In genomic region chr10:121025731-121026130, GRCh38 we compare ENCODE assay signal across 18 cellular contexts.
DNase-seq lines count a peak whose midpoint lies in the region; ATAC-seq and TF ChIP-seq lines count a peak whose summit lies in the region.
"Had no signal": no experiment of that assay in that cellular context is flagged by ENCODE, and none has a peak within 500 bp of the region (broad histone marks: within the 10 kb centered on the region; RNA-seq: fewer than 3 reads in every experiment).

No MANE protein-coding gene starts in this region.

- peak overlapping the region; percentile 60 for H3K27ac Mint-ChIP-seq in progenitor cell of endocrine pancreas
- H3K27ac Mint-ChIP-seq: B cell; CD4-positive, CD25-positive, alpha-beta regulatory T cell; CD8-positive, alpha-beta T cell had no signal

- TF ChIP-seq CTCF in lower lobe of right lung (IDR thresholded peaks at IDR 0.05) (no peak), progenitor cell of endocrine pancreas (IDR thresholded peaks at IDR 0.05; ENCODE audit: unreplicated experiment) (no peak), upper lobe of right lung (IDR thresholded peaks at IDR 0.05) (no peak), GM10266 (IDR thresholded peaks at IDR 0.05; ENCODE audit: control insufficient read depth, insufficient read depth, low read depth, missing control alignments) (no peak)

- peaks cover 13% of the 10 kb centered on the region for H3K4me1 Mint-ChIP-seq in progenitor cell of endocrine pancreas (ENCODE audit: low read depth)
- H3K4me1 Mint-ChIP-seq: B cell; CD4-positive, CD25-positive, alpha-beta regulatory T cell had no signal

- H3K27ac ChIP-seq in lower lobe of right lung (no peak overlapping the region), upper lobe of right lung (no peak overlapping the region)
- H3K27ac ChIP-seq: BLaER1, C4-2B, GM23248 had no signal

- intact Hi-C loops in lower lobe of right lung (cut with DNase I): no loop called here
- intact Hi-C loops in upper lobe of right lung (cut with DNase I): no loop called here

- DNase-seq in lower lobe of right lung (no peak), progenitor cell of endocrine pancreas (ENCODE audit: low spot score, unreplicated experiment) (no peak), upper lobe of right lung (no peak), GM10266 (ENCODE audit: extremely low spot score) (no peak), SHP77 treated with DMSO at 0.1 percent for 48 hours (lab: John Stamatoyannopoulos, UW) (no peak), RKO (ENCODE audit: low spot score) (no peak)
- DNase-seq: Caco-2; CD4-positive, CD25-positive, alpha-beta regulatory T cell; CD8-positive, alpha-beta T cell; DMS153; DND-41; GM23248; H7; HCEC 1CT had no signal

- H3K27me3 Mint-ChIP-seq in progenitor cell of endocrine pancreas: no peaks in the 10 kb centered on the region
- H3K27me3 Mint-ChIP-seq: B cell; CD4-positive, CD25-positive, alpha-beta regulatory T cell had no signal

- H3K36me3 ChIP-seq in lower lobe of right lung: no peaks in the 10 kb centered on the region
- no peaks in the 10 kb centered on the region for H3K36me3 ChIP-seq in upper lobe of right lung
- H3K36me3 ChIP-seq: BLaER1 had no signal

- H3K4me3 Mint-ChIP-seq in progenitor cell of endocrine pancreas (ENCODE audit: low read depth): no peak overlapping the region
- H3K4me3 Mint-ChIP-seq: B cell; CD4-positive, CD25-positive, alpha-beta regulatory T cell; CD8-positive, alpha-beta T cell had no signal

- ATAC-seq in lower lobe of right lung (peak; percentile 62 to 69), upper lobe of right lung (peak; percentile 44)
- ATAC-seq: CD8-positive, alpha-beta T cell; GM12878 had no signal

- no peaks in the 10 kb centered on the region for H3K4me1 ChIP-seq in lower lobe of right lung
- no peaks in the 10 kb centered on the region for H3K4me1 ChIP-seq in upper lobe of right lung
- H3K4me1 ChIP-seq: BLaER1, Caco-2 had no signal

- H3K27me3 ChIP-seq in lower lobe of right lung (ENCODE audit: low read depth) (no peaks in the 10 kb centered on the region), upper lobe of right lung (no peaks in the 10 kb centered on the region)
- H3K27me3 ChIP-seq: BLaER1 had no signal

- no peaks in the 10 kb centered on the region for H3K36me3 Mint-ChIP-seq in progenitor cell of endocrine pancreas (ENCODE audit: insufficient read depth)
- H3K36me3 Mint-ChIP-seq: CD4-positive, CD25-positive, alpha-beta regulatory T cell; CD8-positive, alpha-beta T cell had no signal

- H3K4me3 ChIP-seq in lower lobe of right lung (no peak overlapping the region), upper lobe of right lung (no peak overlapping the region)
- H3K4me3 ChIP-seq: BLaER1, GM12878, GM23248 had no signal

- peaks cover 8% of the 10 kb centered on the region for H3K9me3 Mint-ChIP-seq in progenitor cell of endocrine pancreas (ENCODE audit: low read depth)
- H3K9me3 Mint-ChIP-seq: CD4-positive, CD25-positive, alpha-beta regulatory T cell; CD8-positive, alpha-beta T cell had no signal

- H3K9me3 ChIP-seq in lower lobe of right lung (no peaks in the 10 kb centered on the region), upper lobe of right lung (no peaks in the 10 kb centered on the region)
- H3K9me3 ChIP-seq: BLaER1, Caco-2 had no signal
